In the genomic region with DNA sequence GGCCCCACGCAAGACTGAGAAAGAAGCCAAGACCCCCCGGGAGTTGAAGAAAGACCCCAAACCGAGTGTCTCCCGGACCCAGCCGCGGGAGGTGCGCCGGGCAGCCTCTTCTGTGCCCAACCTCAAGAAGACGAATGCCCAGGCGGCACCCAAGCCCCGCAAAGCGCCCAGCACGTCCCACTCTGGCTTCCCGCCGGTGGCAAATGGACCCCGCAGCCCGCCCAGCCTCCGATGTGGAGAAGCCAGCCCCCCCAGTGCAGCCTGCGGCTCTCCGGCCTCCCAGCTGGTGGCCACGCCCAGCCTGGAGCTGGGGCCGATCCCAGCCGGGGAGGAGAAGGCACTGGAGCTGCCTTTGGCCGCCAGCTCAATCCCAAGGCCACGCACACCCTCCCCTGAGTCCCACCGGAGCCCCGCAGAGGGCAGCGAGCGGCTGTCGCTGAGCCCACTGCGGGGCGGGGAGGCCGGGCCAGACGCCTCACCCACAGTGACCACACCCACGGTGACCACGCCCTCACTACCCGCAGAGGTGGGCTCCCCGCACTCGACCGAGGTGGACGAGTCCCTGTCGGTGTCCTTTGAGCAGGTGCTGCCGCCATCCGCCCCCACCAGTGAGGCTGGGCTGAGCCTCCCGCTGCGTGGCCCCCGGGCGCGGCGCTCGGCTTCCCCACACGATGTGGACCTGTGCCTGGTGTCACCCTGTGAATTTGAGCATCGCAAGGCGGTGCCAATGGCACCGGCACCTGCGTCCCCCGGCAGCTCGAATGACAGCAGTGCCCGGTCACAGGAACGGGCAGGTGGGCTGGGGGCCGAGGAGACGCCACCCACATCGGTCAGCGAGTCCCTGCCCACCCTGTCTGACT, we compare ENCODE assay signal across 2 cellular contexts.
A peak's percentile ranks its signal among the peaks of the same experiment; 100 is the strongest.
TF ChIP-seq lines count a peak whose summit lies in the region.

No MANE protein-coding gene starts in this region.

TF ChIP-seq in K562, 482 proteins besides CTCF, POLR2A, EP300 and RAD21:
- TF ChIP-seq HDGF (IDR thresholded peaks at IDR 0.05): no peak
- TF ChIP-seq POLR2G (IDR thresholded peaks at IDR 0.05; ENCODE audit: low read depth, low read length): peak; percentile 14; the same call in 1 of the 2 replicates
- no peak for TF ChIP-seq ATF1 (CRISPR knock-in tag; IDR thresholded peaks at IDR 0.05)
- TF ChIP-seq ATF1 (tag; IDR thresholded peaks at IDR 0.05): no peak
- TF ChIP-seq RBFOX2 (IDR thresholded peaks at IDR 0.05; ENCODE audit: low read depth, low read length): peak; percentile 62
- peak; percentile 23; the same call in 1 of the 2 replicates for TF ChIP-seq ZBTB33 (CRISPR knock-in tag; IDR thresholded peaks at IDR 0.05)
- peak; percentile 16 for TF ChIP-seq RBM22 (IDR thresholded peaks at IDR 0.05; ENCODE audit: low read depth, low read length, poor library complexity, severe bottlenecking)
TF ChIP-seq in K562: peak in this region for 4.

TF ChIP-seq in HepG2, 621 proteins besides CTCF, POLR2A, EP300 and RAD21:
- TF ChIP-seq ZC3H13 (CRISPR knock-in tag; IDR thresholded peaks at IDR 0.05) (0 out of 2 replicates have a peak, but pooled peaks have one; percentile 69), RBFOX2 (IDR thresholded peaks at IDR 0.05; ENCODE audit: low read depth, low read length) (peak; percentile 63; the same call in 1 of the 2 replicates), SOX13 (IDR thresholded peaks at IDR 0.05) (no peak), SOX13 (CRISPR knock-in tag; conservative IDR thresholded peaks at IDR 0.05 in 1 of 2, IDR thresholded peaks at IDR 0.05 in 1 of 2) (no peak), AGO2 (optimal IDR thresholded peaks at IDR 0.05; ENCODE audit: low read depth, low read length) (peak; percentile 74)
